8 cellular contexts compared by ENCODE assay signal in the genomic region with DNA sequence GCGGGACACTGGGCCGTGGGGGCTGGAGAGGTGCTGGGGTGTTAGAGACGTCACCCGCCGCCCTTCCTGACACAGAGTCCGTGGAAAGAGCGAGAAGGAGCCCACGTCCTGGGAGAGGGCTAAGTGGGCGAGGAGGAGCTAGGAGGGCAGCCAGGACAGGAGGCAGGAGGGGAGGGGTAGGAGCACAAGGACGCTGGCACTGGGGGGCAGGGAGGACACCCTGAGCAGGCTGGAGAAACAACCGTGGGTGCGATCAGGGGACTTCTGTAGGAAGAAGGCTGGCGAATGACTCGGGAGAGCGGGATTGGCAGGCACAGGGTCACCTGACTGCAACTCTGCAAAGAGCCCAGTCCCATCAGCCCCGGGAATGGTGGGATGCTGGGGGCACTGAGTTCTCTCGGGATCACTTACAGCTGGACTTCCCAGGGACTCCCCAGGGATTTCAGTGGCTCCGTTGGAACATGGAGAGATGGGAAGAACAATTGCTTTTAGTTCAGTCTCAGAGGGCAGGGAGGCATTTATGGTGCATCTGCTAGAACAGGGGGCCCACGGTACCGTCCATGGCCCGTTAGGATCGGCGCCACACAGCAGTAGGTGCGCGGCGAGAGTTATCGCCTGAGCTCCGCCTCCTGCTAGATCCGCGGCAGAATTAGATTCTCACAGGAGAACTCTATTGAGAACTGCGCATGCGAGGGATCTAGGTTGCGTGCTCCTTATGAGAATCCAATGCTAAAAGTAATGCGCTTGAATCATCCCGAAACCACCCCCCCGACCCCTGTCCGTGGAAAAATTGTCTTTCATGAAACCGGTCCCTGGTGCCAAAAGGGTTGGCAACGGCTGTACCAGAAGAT.
A peak's percentile ranks its signal among the peaks of the same experiment; 100 is the strongest.
DNase-seq lines count a peak whose midpoint lies in the region; ATAC-seq lines count a peak whose summit lies in the region.

No MANE protein-coding gene starts in this region.

- H3K9ac ChIP-seq in endocrine pancreas (ENCODE audit: control insufficient read depth, insufficient read depth, low read length): peak overlapping the region; percentile 30

- H3K4me1 ChIP-seq in endocrine pancreas (ENCODE audit: control insufficient read depth, insufficient read depth, low read length): no peaks in the 10 kb centered on the region

- ATAC-seq in GM21825 (IDR thresholded peaks at IDR 0.05; ENCODE audit: unreplicated experiment) (no peak), HG02678 (IDR thresholded peaks at IDR 0.05; ENCODE audit: unreplicated experiment) (no peak), GM21447 (IDR thresholded peaks at IDR 0.05; ENCODE audit: unreplicated experiment) (no peak)

- peak overlapping the region; percentile 44 for H3K4me3 ChIP-seq in endocrine pancreas (ENCODE audit: control insufficient read depth, insufficient read depth, low read length)

- H3K9me3 ChIP-seq in endocrine pancreas (ENCODE audit: control insufficient read depth, low read length): no peaks in the 10 kb centered on the region

- DNase-seq in GM03348 (ENCODE audit: low spot score) (peak; percentile 78), NCI-H69 (lab: John Stamatoyannopoulos, UW) (peak; percentile 75), nucleus accumbens (lab: John Stamatoyannopoulos, UW) (peak in 47 of 56 donors; percentile 9 to 79 (median 45)), MV-4-11 (lab: John Stamatoyannopoulos, UW) (no peak)

- no peaks in the 10 kb centered on the region for H3K27me3 ChIP-seq in endocrine pancreas (ENCODE audit: control insufficient read depth, insufficient read depth, low read length)

- peaks cover 4% of the 10 kb centered on the region for H3K36me3 ChIP-seq in endocrine pancreas (ENCODE audit: control insufficient read depth, insufficient read depth, low read length)
